9 cellular contexts compared by ENCODE assay signal in the genomic region with DNA sequence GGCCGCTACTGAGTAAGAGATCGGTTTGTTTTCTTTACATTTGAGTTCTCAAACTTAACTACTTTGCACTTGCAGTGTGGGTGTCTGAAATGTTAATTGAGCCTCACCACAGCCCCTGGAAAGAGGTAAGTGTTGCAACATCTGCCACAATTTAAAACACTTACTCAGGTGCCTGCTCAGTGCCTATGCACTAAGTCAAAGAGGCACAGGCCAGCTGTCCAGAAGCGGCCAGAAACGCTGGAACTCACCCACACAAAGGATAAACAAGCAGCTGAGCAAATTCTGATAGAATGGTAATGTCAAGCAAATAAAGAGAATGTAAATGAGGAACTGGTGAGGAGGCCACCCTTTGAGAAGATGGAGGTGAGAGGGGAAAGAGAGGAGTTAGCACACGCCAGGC.
DNase-seq lines count a peak whose midpoint lies in the region; ATAC-seq, FAIRE-seq and TF ChIP-seq lines count a peak whose summit lies in the region.
"Had no signal": no experiment of that assay in that cellular context is flagged by ENCODE, and none has a peak within 500 bp of the region (broad histone marks: within the 10 kb centered on the region; RNA-seq: fewer than 3 reads in every experiment).

No MANE protein-coding gene starts in this region.

- TF ChIP-seq POLR2A in H54 (IDR thresholded peaks at IDR 0.05; ENCODE audit: low read depth, low read length) = no peak

- H3K4me3 ChIP-seq in NT2/D1 (ENCODE audit: insufficient read length, low read depth) (no peak overlapping the region), fibroblast of the aortic adventitia (ENCODE audit: low read depth, low read length) (no peak overlapping the region)

- no peaks in the 10 kb centered on the region for H3K9me3 ChIP-seq in NT2/D1 (ENCODE audit: insufficient read depth, low read length)

- peak; percentile 14 for DNase-seq in HCEC 1CT
- peak; percentile 13 for DNase-seq in NT2/D1 (ENCODE audit: low read depth, low spot score)
- peak; percentile 37 for DNase-seq in fibroblast of the aortic adventitia (ENCODE audit: low read depth)
- no peak for DNase-seq in sciatic nerve (ENCODE audit: low spot score)
- DNase-seq in activated CD4-positive, alpha-beta T cell treated with anti-CD3 and anti-CD28 coated beads, Interleukin-2, amount 50 U/mL, for 48 hours = no peak
- DNase-seq in ecto neural progenitor cell (ENCODE audit: low spot score) = no peak
- no peak for DNase-seq in C1 segment of cervical spinal cord (lab: John Stamatoyannopoulos, UW)
- no peak for DNase-seq in H54 (ENCODE audit: insufficient read length, low spot score)

- intact Hi-C loops in sciatic nerve (cut with DNase I) = no loop called here

- no peak for TF ChIP-seq CTCF in fibroblast of the aortic adventitia (IDR thresholded peaks at IDR 0.05; ENCODE audit: insufficient read depth, low read length)

- H3K27me3 ChIP-seq in NT2/D1 (ENCODE audit: insufficient read depth, insufficient read length) = peaks cover 36% of the 10 kb centered on the region

- H3K4me1 ChIP-seq in NT2/D1 (ENCODE audit: insufficient read depth, insufficient read length) = no peaks in the 10 kb centered on the region

- no peaks in the 10 kb centered on the region for H3K36me3 ChIP-seq in NT2/D1 (ENCODE audit: insufficient read depth, insufficient read length, low read length)

- peak overlapping the region; percentile 38 for H3K9ac ChIP-seq in NT2/D1 (ENCODE audit: insufficient read length, low read depth)

- FAIRE-seq in H54 (lab: Jason Lieb, UNC) = no peak
- FAIRE-seq: GM18507 had no signal

- ATAC-seq in sciatic nerve = peak; percentile 2

Comparison
In these comparisons a context has a peak if more than half of its experiments do, and no peak if none do; other contexts are left out.
1. DNase-seq: peak in HCEC 1CT (single experiment), NT2/D1 (single experiment) and fibroblast of the aortic adventitia (single experiment); none in sciatic nerve (single experiment), activated CD4-positive, alpha-beta T cell treated with anti-CD3 and anti-CD28 coated beads, Interleukin-2, amount 50 U/mL, for 48 hours (0 of 2), ecto neural progenitor cell (single experiment), C1 segment of cervical spinal cord (0 of 14) and H54 (single experiment).